In the genomic region with DNA sequence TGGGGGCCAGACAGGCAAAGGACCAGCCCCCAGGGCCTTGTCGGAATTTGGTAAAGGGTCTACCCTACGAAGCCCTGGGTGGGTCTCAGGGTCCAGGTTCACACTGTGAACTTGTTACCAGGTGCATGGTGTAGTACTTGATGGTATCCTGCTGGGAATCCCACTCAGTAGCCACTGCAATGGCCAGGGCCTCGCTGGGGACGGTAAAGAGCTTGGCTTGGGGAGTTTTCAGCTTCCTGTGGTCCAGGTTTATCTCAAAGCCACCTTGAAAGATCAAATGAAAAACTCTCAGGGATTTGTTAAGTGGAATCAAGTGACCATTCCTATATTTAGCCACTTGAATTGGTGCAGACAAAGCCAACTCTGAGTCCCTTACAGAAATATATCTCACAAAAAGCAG, we compare ENCODE assay signal across 24 cellular contexts. TPM values are rescaled to one million over a fixed set of nuclear protein-coding genes. Genes with fewer than 3 reads are reported as not detected.
A peak's percentile ranks its signal among the peaks of the same experiment; 100 is the strongest.
DNase-seq lines count a peak whose midpoint lies in the region; ATAC-seq and TF ChIP-seq lines count a peak whose summit lies in the region.
"Had no signal": no experiment of that assay in that cellular context is flagged by ENCODE, and none has a peak within 500 bp of the region (broad histone marks: within the 10 kb centered on the region; RNA-seq: fewer than 3 reads in every experiment).

No MANE protein-coding gene starts in this region.

- TF ChIP-seq CTCF in HEK293 (tag by site-specific recombination; IDR thresholded peaks at IDR 0.05) = no peak
- TF ChIP-seq CTCF in cardiac muscle cell (IDR thresholded peaks at IDR 0.05; ENCODE audit: low read depth, low read length) = no peak

- H3K4me3 ChIP-seq in HEK293 (ENCODE audit: low read depth, low read length) = no peak overlapping the region
- no peak overlapping the region for H3K4me3 ChIP-seq in cardiac muscle cell
- H3K4me3 ChIP-seq: testis, uterus had no signal

- no peaks in the 10 kb centered on the region for H3K27me3 ChIP-seq in cardiac muscle cell
- H3K27me3 ChIP-seq: testis, uterus had no signal

- DNase-seq in NCI-H510A (lab: John Stamatoyannopoulos, UW) = peak; percentile 25
- peak in 1 of 2 donors; percentile 88 for DNase-seq in cardiac muscle cell (ENCODE audit: low read depth in 1 of 2, low spot score in 1 of 2)
- DNase-seq in mesenteric fat pad (ENCODE audit: low spot score) = peak; percentile 49
- DNase-seq in DMS153 (lab: John Stamatoyannopoulos, UW) = no peak
- no peak for DNase-seq in activated CD8-positive, alpha-beta memory T cell treated with anti-CD3 and anti-CD28 coated beads, Interleukin-2, amount 10 ng/mL, durations not matched to agents 7 days and 5 days
- no peak for DNase-seq in stimulated activated CD4-positive, alpha-beta T cell treated with anti-CD3 and anti-CD28 coated beads, Interleukin-2, amount 100 ng/mL, for 48 hours
- DNase-seq: activated CD4-positive, alpha-beta T cell treated with anti-CD3 and anti-CD28 coated beads for 36 hours; activated CD8-positive, alpha-beta memory T cell treated with anti-CD3 and anti-CD28 coated beads for 24 hours; activated gamma-delta T cell; activated naive CD8-positive, alpha-beta T cell treated with anti-CD3 and anti-CD28 coated beads, Interleukin-2, amount 50 U/mL, for 24 hours; activated T-cell treated with anti-CD3 and anti-CD28 coated beads, Interleukin-2, amount 50 U/mL, for 1 hour; KG1; kidney glomerular epithelial cell; mammary epithelial cell; MM.1S; OCI-M1; stimulated activated naive CD8-positive, alpha-beta T cell treated with anti-CD3 and anti-CD28 coated beads, Interleukin-15, Interleukin-2, amounts not matched to agents 100 U/mL and 50 U/mL, for 24 hours; testis; uterus had no signal

- H3K27ac ChIP-seq in HEK293 (ENCODE audit: extremely low read depth, low read depth, low read length) = no peak overlapping the region
- peak overlapping the region; percentile 90 for H3K27ac ChIP-seq in cardiac muscle cell
- H3K27ac ChIP-seq: testis, uterus had no signal

- POLR2A ChIA-PET in HEK293 (lab: Yijun Ruan, JAX) = interaction anchor here (1.3 kb wide), 1 partner anchor 56 kb away, joined by 5 read pairs; a partner anchor contains a TSS

- H3K4me1 ChIP-seq in HEK293 (ENCODE audit: control insufficient read depth, insufficient read depth, low read length) (no peaks in the 10 kb centered on the region), cardiac muscle cell (ENCODE audit: low read depth) (peaks cover 26% of the 10 kb centered on the region)
- H3K4me1 ChIP-seq: testis, uterus had no signal

- no peak for ATAC-seq in activated CD4-positive, CD25-positive, alpha-beta regulatory T cell treated with anti-CD3 and anti-CD28 coated beads, Interleukin-2, amount 50 U/mL, for 24 hours
- ATAC-seq in activated CD8-positive, alpha-beta memory T cell treated with anti-CD3 and anti-CD28 coated beads, Interleukin-2, amount 10 ng/mL, durations not matched to agents 7 days and 5 days = no peak
- ATAC-seq: activated CD4-positive, alpha-beta T cell treated with anti-CD3 and anti-CD28 coated beads for 36 hours; activated naive CD8-positive, alpha-beta T cell treated with anti-CD3 and anti-CD28 coated beads, Interleukin-2, amount 50 U/mL, for 24 hours; stimulated activated naive CD8-positive, alpha-beta T cell treated with anti-CD3 and anti-CD28 coated beads, Interleukin-15, Interleukin-2, amounts not matched to agents 100 U/mL and 50 U/mL, for 24 hours had no signal

- no peak overlapping the region for H3K27ac Mint-ChIP-seq in activated CD8-positive, alpha-beta memory T cell treated with anti-CD3 and anti-CD28 coated beads, Interleukin-2, amount 10 ng/mL, durations not matched to agents 7 days and 5 days
- H3K27ac Mint-ChIP-seq: activated CD4-positive, alpha-beta T cell treated with anti-CD3 and anti-CD28 coated beads for 36 hours; activated naive CD8-positive, alpha-beta T cell treated with anti-CD3 and anti-CD28 coated beads, Interleukin-2, amount 50 U/mL, for 24 hours; progenitor cell of endocrine pancreas; T-helper 2 cell treated with Interferon-gamma antibody and Interleukin-4, amounts not matched to agents 5 μg/mL and 100 μg/mL, for 36 hours had no signal

- H3K36me3 ChIP-seq in HEK293 (ENCODE audit: control insufficient read depth in 2 of 2, insufficient read depth in 1 of 2, low read length in 2 of 2) = peaks cover 4 to 37% of the 10 kb centered on the region in 2 experiments; a peak in 2 of 3 replicates
- H3K36me3 ChIP-seq in cardiac muscle cell = no peaks in the 10 kb centered on the region
- H3K36me3 ChIP-seq: uterus had no signal

- peaks cover 3% of the 10 kb centered on the region for H3K36me3 Mint-ChIP-seq in activated CD8-positive, alpha-beta memory T cell treated with anti-CD3 and anti-CD28 coated beads, Interleukin-2, amount 10 ng/mL, durations not matched to agents 7 days and 5 days

- H3K9me3 ChIP-seq in HEK293 (ENCODE audit: control insufficient read depth, insufficient read depth, low read depth, low read length) (no peaks in the 10 kb centered on the region), cardiac muscle cell (ENCODE audit: low read depth) (no peaks in the 10 kb centered on the region)
- H3K9me3 ChIP-seq: testis, uterus had no signal

- no peaks in the 10 kb centered on the region for H3K27me3 Mint-ChIP-seq in activated CD8-positive, alpha-beta memory T cell treated with anti-CD3 and anti-CD28 coated beads, Interleukin-2, amount 10 ng/mL, durations not matched to agents 7 days and 5 days
- H3K27me3 Mint-ChIP-seq: activated CD4-positive, alpha-beta T cell treated with anti-CD3 and anti-CD28 coated beads for 36 hours; activated naive CD8-positive, alpha-beta T cell treated with anti-CD3 and anti-CD28 coated beads, Interleukin-2, amount 50 U/mL, for 24 hours; progenitor cell of endocrine pancreas had no signal

- H3K4me3 Mint-ChIP-seq in activated CD8-positive, alpha-beta memory T cell treated with anti-CD3 and anti-CD28 coated beads, Interleukin-2, amount 10 ng/mL, durations not matched to agents 7 days and 5 days = no peak overlapping the region
- H3K4me3 Mint-ChIP-seq: activated CD4-positive, alpha-beta T cell treated with anti-CD3 and anti-CD28 coated beads for 36 hours; activated naive CD8-positive, alpha-beta T cell treated with anti-CD3 and anti-CD28 coated beads, Interleukin-2, amount 50 U/mL, for 24 hours; CD14-positive monocyte; T-helper 2 cell treated with Interferon-gamma antibody and Interleukin-4, amounts not matched to agents 5 μg/mL and 100 μg/mL, for 36 hours had no signal

- H3K4me1 Mint-ChIP-seq in activated CD8-positive, alpha-beta memory T cell treated with anti-CD3 and anti-CD28 coated beads, Interleukin-2, amount 10 ng/mL, durations not matched to agents 7 days and 5 days = peaks cover 42% of the 10 kb centered on the region

- CTCF ChIA-PET in HEK293 (lab: Yijun Ruan, JAX) = interaction anchor here (0.6 to 1.2 kb wide), 3 partner anchors 158 to 674 kb away, joined by 3 to 4 read pairs (median 3); no protein-coding TSS in a partner anchor
- CTCF ChIA-PET in activated CD8-positive, alpha-beta memory T cell treated with anti-CD3 and anti-CD28 coated beads, Interleukin-2, amount 10 ng/mL, durations not matched to agents 7 days and 5 days (lab: Charles Lee) = interaction anchor here (0.9 to 1.7 kb wide), 5 partner anchors 35 to 346 kb away, joined by 3 to 6 read pairs (median 3); no protein-coding TSS in a partner anchor

- H3K9me3 Mint-ChIP-seq in activated CD8-positive, alpha-beta memory T cell treated with anti-CD3 and anti-CD28 coated beads, Interleukin-2, amount 10 ng/mL, durations not matched to agents 7 days and 5 days (ENCODE audit: low read depth) = no peaks in the 10 kb centered on the region
- H3K9me3 Mint-ChIP-seq: activated naive CD8-positive, alpha-beta T cell treated with anti-CD3 and anti-CD28 coated beads, Interleukin-2, amount 50 U/mL, for 24 hours; CD14-positive monocyte; T-helper 2 cell treated with Interferon-gamma antibody and Interleukin-4, amounts not matched to agents 5 μg/mL and 100 μg/mL, for 36 hours had no signal

TF ChIP-seq in HEK293, 187 proteins besides CTCF, POLR2A, EP300 and RAD21 (continues in another document):
- TF ChIP-seq, protein P1, sequence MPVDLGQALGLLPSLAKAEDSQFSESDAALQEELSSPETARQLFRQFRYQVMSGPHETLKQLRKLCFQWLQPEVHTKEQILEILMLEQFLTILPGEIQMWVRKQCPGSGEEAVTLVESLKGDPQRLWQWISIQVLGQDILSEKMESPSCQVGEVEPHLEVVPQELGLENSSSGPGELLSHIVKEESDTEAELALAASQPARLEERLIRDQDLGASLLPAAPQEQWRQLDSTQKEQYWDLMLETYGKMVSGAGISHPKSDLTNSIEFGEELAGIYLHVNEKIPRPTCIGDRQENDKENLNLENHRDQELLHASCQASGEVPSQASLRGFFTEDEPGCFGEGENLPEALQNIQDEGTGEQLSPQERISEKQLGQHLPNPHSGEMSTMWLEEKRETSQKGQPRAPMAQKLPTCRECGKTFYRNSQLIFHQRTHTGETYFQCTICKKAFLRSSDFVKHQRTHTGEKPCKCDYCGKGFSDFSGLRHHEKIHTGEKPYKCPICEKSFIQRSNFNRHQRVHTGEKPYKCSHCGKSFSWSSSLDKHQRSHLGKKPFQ (tag by site-specific recombination; IDR thresholded peaks at IDR 0.05) = peak; percentile 83
- no peak for TF ChIP-seq ZBTB17 (tag by site-specific recombination; IDR thresholded peaks at IDR 0.05)
- TF ChIP-seq ZNF843 (tag by site-specific recombination; IDR thresholded peaks at IDR 0.05) = no peak

RNA-seq across cellular contexts. Expression of a gene that starts 10.9 kb away (rescaled TPM):
- total RNA-seq in cardiac muscle cell (36.0 and 49.4 TPM in 2 replicates), mesenteric fat pad (20.8 TPM)
- 40.3 and 49.9 TPM in 2 replicates for polyA plus RNA-seq in cardiac muscle cell
- 10 to 100 TPM; 32.1 to 33.4 TPM for total RNA-seq in activated CD8-positive, alpha-beta memory T cell treated with anti-CD3 and anti-CD28 coated beads, Interleukin-2, amount 10 ng/mL, durations not matched to agents 7 days and 5 days

RNA-seq across cellular contexts. Expression of a gene that starts 11.1 kb away (rescaled TPM):
- total RNA-seq in cardiac muscle cell (9.8 and 10.7 TPM in 2 replicates), mesenteric fat pad (17.4 TPM)
- polyA plus RNA-seq in cardiac muscle cell = 9.9 and 12.7 TPM in 2 replicates
- total RNA-seq in activated CD8-positive, alpha-beta memory T cell treated with anti-CD3 and anti-CD28 coated beads, Interleukin-2, amount 10 ng/mL, durations not matched to agents 7 days and 5 days = 10 to 100 TPM in 1 of 2 experiments, 1 to 10 TPM in 1; 8.7 to 11.0 TPM

RNA-seq across cellular contexts. Expression of a gene that starts 55.5 kb away (rescaled TPM):
- total RNA-seq in cardiac muscle cell = 0.18 and 0.21 TPM in 2 replicates
- 2.4 and 4.1 TPM in 2 replicates for polyA plus RNA-seq in cardiac muscle cell
- 0.32 TPM for total RNA-seq in mesenteric fat pad
- total RNA-seq in activated CD8-positive, alpha-beta memory T cell treated with anti-CD3 and anti-CD28 coated beads, Interleukin-2, amount 10 ng/mL, durations not matched to agents 7 days and 5 days = not detected

RNA-seq across cellular contexts. Expression of a gene that starts 55.9 kb away (rescaled TPM):
- 49.9 and 145 TPM in 2 replicates for total RNA-seq in cardiac muscle cell
- 46.4 and 55.2 TPM in 2 replicates for polyA plus RNA-seq in cardiac muscle cell
- total RNA-seq in mesenteric fat pad = 43.7 TPM
- total RNA-seq in activated CD8-positive, alpha-beta memory T cell treated with anti-CD3 and anti-CD28 coated beads, Interleukin-2, amount 10 ng/mL, durations not matched to agents 7 days and 5 days = 10 to 100 TPM; 19.8 to 33.0 TPM

RNA-seq across cellular contexts. Expression of a gene that starts 59.6 kb away (rescaled TPM):
- total RNA-seq in cardiac muscle cell (48.1 and 49.5 TPM in 2 replicates), mesenteric fat pad (36.3 TPM)
- 44.8 and 49.7 TPM in 2 replicates for polyA plus RNA-seq in cardiac muscle cell
- 10 to 100 TPM; 54.5 to 57.0 TPM for total RNA-seq in activated CD8-positive, alpha-beta memory T cell treated with anti-CD3 and anti-CD28 coated beads, Interleukin-2, amount 10 ng/mL, durations not matched to agents 7 days and 5 days

Comparison
In these comparisons a context has a peak if more than half of its experiments do, and no peak if none do; other contexts are left out.
1. DNase-seq: peak in NCI-H510A (single experiment) and mesenteric fat pad (single experiment); none in DMS153 (single experiment), activated CD8-positive, alpha-beta memory T cell treated with anti-CD3 and anti-CD28 coated beads, Interleukin-2, amount 10 ng/mL, durations not matched to agents 7 days and 5 days (single experiment) and stimulated activated CD4-positive, alpha-beta T cell treated with anti-CD3 and anti-CD28 coated beads, Interleukin-2, amount 100 ng/mL, for 48 hours (0 of 2).